Comparison of ENCODE assay signal across 16 cellular contexts in genomic region chr1:77509898-77510297, GRCh38.
"Had no signal": no experiment of that assay in that cellular context is flagged by ENCODE, and none has a peak within 500 bp of the region (broad histone marks: within the 10 kb centered on the region; RNA-seq: fewer than 3 reads in every experiment).

No MANE protein-coding gene starts in this region.

- H3K36me3 ChIP-seq: esophagus muscularis mucosa, neutrophil, sigmoid colon, thyroid gland had no signal

- H3K9me3 ChIP-seq: esophagus muscularis mucosa, neutrophil, sigmoid colon, thyroid gland had no signal

- DNase-seq: activated CD4-positive, alpha-beta T cell treated with anti-CD3 and anti-CD28 coated beads, Interleukin-2, amount 10 ng/mL, durations not matched to agents 24 days and 14 days; activated CD4-positive, CD25-positive, alpha-beta regulatory T cell; activated CD8-positive, alpha-beta T cell treated with anti-CD3 and anti-CD28 coated beads for 36 hours; activated naive CD4-positive, alpha-beta T cell treated with anti-CD3 and anti-CD28 coated beads for 36 hours; activated T-cell treated with anti-CD3 and anti-CD28 coated beads, Interleukin-2, amount 50 U/mL, for 1 hour; aorta; cerebellar nuclear complex; effector CD8-positive, alpha-beta T cell; left cardiac atrium; natural killer cell; sigmoid colon; stimulated activated naive B cell treated with anti-CD40 and anti-IgM and Interleukin-4, amounts not matched to agents 10 μg/mL and 1 μg/mL and 100 μg/mL, for 72 hours; thyroid gland had no signal

- H3K4me3 ChIP-seq: esophagus muscularis mucosa, sigmoid colon, thyroid gland had no signal

- H3K27ac ChIP-seq: esophagus muscularis mucosa, neutrophil, parathyroid adenoma, sigmoid colon, thyroid gland had no signal

- H3K9ac ChIP-seq: parathyroid adenoma had no signal

- H2AFZ ChIP-seq: parathyroid adenoma had no signal

- H3K27me3 ChIP-seq: esophagus muscularis mucosa, neutrophil, sigmoid colon, thyroid gland had no signal
